In the genomic region with DNA sequence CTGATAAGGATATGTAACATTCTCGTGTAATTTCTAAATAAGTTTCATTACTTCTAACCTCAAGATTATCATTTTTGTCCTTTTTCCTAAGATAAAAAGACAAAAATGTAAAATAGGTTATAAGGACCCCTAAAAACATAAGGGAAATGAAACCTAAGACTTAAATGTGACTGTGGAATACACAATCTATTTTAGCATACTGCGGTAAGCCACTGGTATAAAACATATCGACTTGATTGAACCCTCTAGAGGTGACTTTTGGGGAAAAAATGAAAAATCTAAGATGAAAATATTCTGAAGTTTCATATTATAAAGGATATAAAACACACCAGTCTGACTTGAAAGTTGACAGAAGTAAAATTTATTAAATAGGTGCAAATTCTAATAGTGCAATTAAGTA, we compare ENCODE assay signal across 9 cellular contexts. TPM values are rescaled to one million over a fixed set of nuclear protein-coding genes. Genes with fewer than 3 reads are reported as not detected.
A peak's percentile ranks its signal among the peaks of the same experiment; 100 is the strongest.
DNase-seq lines count a peak whose midpoint lies in the region; ATAC-seq, FAIRE-seq and TF ChIP-seq lines count a peak whose summit lies in the region.
"Had no signal": no experiment of that assay in that cellular context is flagged by ENCODE, and none has a peak within 500 bp of the region (broad histone marks: within the 10 kb centered on the region; RNA-seq: fewer than 3 reads in every experiment).

No MANE protein-coding gene starts in this region.

- H3K4me1 ChIP-seq in A549 (peaks cover 51% of the 10 kb centered on the region), GM23338 (ENCODE audit: insufficient read depth) (peaks cover 31% of the 10 kb centered on the region), liver (ENCODE audit: control insufficient read depth in 4 of 4, insufficient read depth in 4 of 4, low read length in 3 of 4) (peaks cover 2 to 27% (median 11%) of the 10 kb centered on the region in 4 donors)

- peaks cover 42% of the 10 kb centered on the region for H4K20me1 ChIP-seq in GM23338 (replicated peaks; ENCODE audit: insufficient read depth)

- no peak for TF ChIP-seq POLR2A in A549 (IDR thresholded peaks at IDR 0.05; ENCODE audit: low read length)

- peaks cover 5% of the 10 kb centered on the region for H3K27me3 Mint-ChIP-seq in GM23338 (ENCODE audit: insufficient read depth, low read depth, poor library complexity)
- H3K27me3 Mint-ChIP-seq in activated naive CD8-positive, alpha-beta T cell = no peaks in the 10 kb centered on the region

- 48% methylated on average over 3 of the region's 3 CpGs for WGBS in A549 (ENCODE audit: missing lambda C conversion rate)
- WGBS in liver = 49% methylated on average over 3 of the region's 3 CpGs

- H3K36me3 ChIP-seq in GM23338 (ENCODE audit: insufficient read depth) (no peaks in the 10 kb centered on the region), liver (ENCODE audit: control insufficient read depth in 4 of 4, insufficient read depth in 3 of 4, low read depth in 1 of 4, low read length in 3 of 4) (peaks cover 0 to 28% (median 5%) of the 10 kb centered on the region in 4 donors)

- H3K9ac ChIP-seq in liver (ENCODE audit: low read depth in 1 of 2, low read length in 2 of 2) = peak overlapping the region; percentile 86 to 98

- H3K4me2 ChIP-seq in A549 (peak overlapping the region; percentile 73), GM23338 (peak overlapping the region; percentile 86)

- peak overlapping the region; percentile 87 for H3K4me3 Mint-ChIP-seq in GM23338
- peak overlapping the region; percentile 99 for H3K4me3 Mint-ChIP-seq in activated naive CD8-positive, alpha-beta T cell

- no peaks in the 10 kb centered on the region for H3K9me3 ChIP-seq in A549
- no peaks in the 10 kb centered on the region for H3K9me3 ChIP-seq in liver (ENCODE audit: control insufficient read depth in 4 of 4, low read length in 3 of 4)

- no peak for ATAC-seq in A549
- ATAC-seq in GM23338 = no peak
- ATAC-seq in HG03565 (IDR thresholded peaks at IDR 0.05; ENCODE audit: unreplicated experiment) = no peak
- no peak for ATAC-seq in HG02884 (IDR thresholded peaks at IDR 0.05; ENCODE audit: unreplicated experiment)
- ATAC-seq in HG03280 (IDR thresholded peaks at IDR 0.05; ENCODE audit: unreplicated experiment) = no peak
- no peak for ATAC-seq in HG02759 (IDR thresholded peaks at IDR 0.05; ENCODE audit: unreplicated experiment)

- H3K9me3 Mint-ChIP-seq in GM23338 = no peaks in the 10 kb centered on the region
- H3K9me3 Mint-ChIP-seq in activated naive CD8-positive, alpha-beta T cell (ENCODE audit: low read depth) = peaks cover 4% of the 10 kb centered on the region

- no peak for DNase-seq in A549 (ENCODE audit: low read depth in 1 of 2, low spot score in 1 of 2)
- no peak for DNase-seq in GM23338 (ENCODE audit: low spot score)
- DNase-seq: NCI-H748 treated with DMSO at 0.1 percent for 48 hours had no signal

- peaks cover 4% of the 10 kb centered on the region for H3F3A ChIP-seq in GM23338 (replicated peaks; ENCODE audit: low read depth)

- CTCF ChIA-PET in A549 (lab: Yijun Ruan, JAX) = no interaction called here

- H3K4me1 Mint-ChIP-seq in GM23338 = peaks cover 28% of the 10 kb centered on the region
- peaks cover 54% of the 10 kb centered on the region for H3K4me1 Mint-ChIP-seq in activated naive CD8-positive, alpha-beta T cell (ENCODE audit: low read depth)

- H2AFZ ChIP-seq in GM23338 = no peak overlapping the region

- no peaks in the 10 kb centered on the region for H3K9me2 ChIP-seq in GM23338 (ENCODE audit: insufficient read depth)

- H3K4me3 ChIP-seq in A549 = peak overlapping the region; percentile 70
- peak overlapping the region; percentile 79 for H3K4me3 ChIP-seq in GM23338
- H3K4me3 ChIP-seq in liver (ENCODE audit: low read depth in 1 of 3, low read length in 3 of 3) = peak overlapping the region; percentile 56 to 98 (median 76)

- no peak for FAIRE-seq in A549 (lab: Jason Lieb, UNC)

- TF ChIP-seq RAD21 in A549 (conservative IDR thresholded peaks at IDR 0.05 in 1 of 2, IDR thresholded peaks at IDR 0.05 in 1 of 2) = no peak
- no peak for TF ChIP-seq RAD21 in liver (IDR thresholded peaks at IDR 0.05)

- peak overlapping the region in 1 of 2 experiments; percentile 92; a peak in 4 of 6 replicates for H3K27ac ChIP-seq in A549
- H3K27ac ChIP-seq in GM23338 (ENCODE audit: low read depth) = no peak overlapping the region
- H3K27ac ChIP-seq in liver (ENCODE audit: low read depth in 1 of 2, low read length in 2 of 2) = peak overlapping the region; percentile 94 to 96

- no peaks in the 10 kb centered on the region for H3K27me3 ChIP-seq in GM23338 (ENCODE audit: insufficient read depth)
- no peaks in the 10 kb centered on the region for H3K27me3 ChIP-seq in liver (ENCODE audit: control insufficient read depth in 4 of 4, insufficient read depth in 4 of 4, low read length in 3 of 4)

- H3K79me2 ChIP-seq in GM23338 (replicated peaks; ENCODE audit: insufficient read depth) = peaks cover 62% of the 10 kb centered on the region

- H3K36me3 Mint-ChIP-seq in GM23338 (ENCODE audit: low read depth) = no peaks in the 10 kb centered on the region
- H3K36me3 Mint-ChIP-seq in activated naive CD8-positive, alpha-beta T cell = peaks cover 38% of the 10 kb centered on the region

- H3K27ac Mint-ChIP-seq in GM23338 = no peak overlapping the region
- peak overlapping the region; percentile 98 for H3K27ac Mint-ChIP-seq in activated naive CD8-positive, alpha-beta T cell

- no peak for TF ChIP-seq EP300 in A549 (IDR thresholded peaks at IDR 0.05)

- TF ChIP-seq CTCF in A549 (IDR thresholded peaks at IDR 0.05) (no peak), GM23338 (conservative IDR thresholded peaks at IDR 0.05; ENCODE audit: low read depth in 2 of 2) (no peak), liver (IDR thresholded peaks at IDR 0.05; ENCODE audit: low read depth, low read length, missing input control) (no peak)

- POLR2A ChIA-PET in A549 (lab: Yijun Ruan, JAX) = no interaction called here

TF ChIP-seq in A549, 52 proteins besides CTCF, POLR2A, EP300 and RAD21:
- TF ChIP-seq CBX2 (IDR thresholded peaks at IDR 0.05; ENCODE audit: borderline replicate concordance, low read depth) (no peak), HOXA7 (CRISPR knock-in tag; IDR thresholded peaks at IDR 0.05) (peak; percentile 32; the same call in 1 of the 2 replicates)

TF ChIP-seq in GM23338, 12 proteins besides CTCF, POLR2A, EP300 and RAD21 (continues in another document):
- TF ChIP-seq ZNF331 (CRISPR knock-in tag; IDR thresholded peaks at IDR 0.05; ENCODE audit: low read depth) (no peak), STAT1 (IDR thresholded peaks at IDR 0.05; ENCODE audit: unreplicated experiment) (no peak)

TF ChIP-seq in liver, 16 proteins besides CTCF, POLR2A, EP300 and RAD21:
- TF ChIP-seq YY1 (IDR thresholded peaks at IDR 0.05) = peak; percentile 4
- peak; percentile 2 for TF ChIP-seq HNF4G (IDR thresholded peaks at IDR 0.05)
- TF ChIP-seq HNF4A (conservative IDR thresholded peaks at IDR 0.05) = no peak
- TF ChIP-seq EGR1 (IDR thresholded peaks at IDR 0.05; ENCODE audit: low read depth in 2 of 2) = no peak
- TF ChIP-seq SP1 (IDR thresholded peaks at IDR 0.05) = no peak

RNA-seq across cellular contexts. Expression of gene NAMPT, which starts 1.9 kb away (rescaled TPM):
- 190 and 274 TPM in 2 replicates for polyA plus RNA-seq in A549 (2011; rRNA removed)
- 43.9 and 51.4 TPM in 2 replicates for polyA plus RNA-seq in A549 (2012; cell fraction: cytosol; rRNA removed)
- polyA plus RNA-seq in A549 (2012; cell fraction: nucleus; rRNA removed) = 24.0 and 26.8 TPM in 2 replicates
- polyA plus RNA-seq in A549 (2017; fragmentation: RNase III; extraction: RNeasy Plus Mini Kit Qiagen cat#74134 plus additional on column Dnase treatment) = 186 to 245 TPM (median 213 TPM) in 3 replicates
- 83.9 and 110 TPM in 2 replicates for polyA minus RNA-seq in A549 (2011; rRNA and poly(A)+ RNA removed)
- total RNA-seq in GM23338 (2014; rRNA removed; shearing (Covaris generic)) = 73.9 and 98.1 TPM in 2 replicates
- 34.3 and 37.9 TPM in 2 replicates for polyA plus RNA-seq in GM23338 (2016; fragmentation: Nextera tagmentation; extraction: Ambion mirVana)
- 100 to 1,000 TPM in 1 of 2 donors, 10 to 100 TPM in 1; 20.8 to 444 TPM for total RNA-seq in liver
- 100 to 1,000 TPM; 134 to 185 TPM for polyA plus RNA-seq in liver
